Comparison of ENCODE assay signal across 8 cellular contexts in the genomic region with DNA sequence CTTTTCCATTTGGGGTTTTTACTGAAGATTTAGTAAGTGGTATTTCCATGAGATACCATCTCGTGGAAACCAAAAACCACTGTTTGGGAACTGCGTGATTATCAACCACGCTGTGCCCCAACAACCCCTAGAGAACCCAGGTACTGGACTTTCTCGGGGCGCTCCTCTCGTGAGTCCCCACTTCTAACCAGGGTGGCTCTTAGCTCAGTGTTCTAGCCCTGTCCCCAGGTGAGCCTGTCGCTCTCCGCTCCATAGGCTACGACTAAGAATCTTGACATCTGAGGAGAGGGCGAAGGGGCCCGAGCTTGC. TPM values are rescaled to one million over a fixed set of nuclear protein-coding genes. Genes with fewer than 3 reads are reported as not detected.
DNase-seq lines count a peak whose midpoint lies in the region; ATAC-seq and TF ChIP-seq lines count a peak whose summit lies in the region.

No MANE protein-coding gene starts in this region.

- H3K4me1 ChIP-seq in iPS-15b (ENCODE audit: control insufficient read depth, insufficient read depth, low read length), result peaks cover 4% of the 10 kb centered on the region
- H3K4me1 ChIP-seq in stomach, result peaks cover 17 to 64% (median 40%) of the 10 kb centered on the region in 4 donors

- H3K9me3 ChIP-seq in CD4-positive, alpha-beta T cell (ENCODE audit: control insufficient read depth, low read length), result no peaks in the 10 kb centered on the region
- H3K9me3 ChIP-seq in iPS-15b (ENCODE audit: control insufficient read depth, insufficient read depth, low read length) (no peaks in the 10 kb centered on the region), stomach (no peaks in the 10 kb centered on the region)

- TF ChIP-seq EP300 in stomach (IDR thresholded peaks at IDR 0.05), result no peak

- H3K36me3 ChIP-seq in iPS-15b (ENCODE audit: control insufficient read depth, insufficient read depth, low read length), result peaks cover 16% of the 10 kb centered on the region
- H3K36me3 ChIP-seq in stomach, result peaks cover 27 to 43% (median 34%) of the 10 kb centered on the region in 4 donors

- intact Hi-C loops in CD4-positive, alpha-beta T cell (cut with DNase I, micrococcal nuclease), result loop anchor here (2.0 to 5.0 kb wide), 2 partner anchors 58 to 175 kb away; a partner anchor contains a TSS
- intact Hi-C loops in stomach (cut with DNase I; ENCODE audit: low total_unique reads), result no loop called here

- CTCF ChIA-PET in CD4-positive, alpha-beta T cell (lab: Charles Lee), result interaction anchor here (0.8 kb wide), 1 partner anchor 55 kb away, joined by 3 read pairs; no protein-coding TSS in a partner anchor

- H3K4me3 Mint-ChIP-seq in CD4-positive, alpha-beta T cell, result peak overlapping the region; percentile 97
- peak overlapping the region; percentile 99 for H3K4me3 Mint-ChIP-seq in activated T-helper 17 cell treated with anti-CD3 and anti-CD28 coated beads, Interleukin-2, amount 50 U/mL, for 72 hours

- peaks cover 76% of the 10 kb centered on the region for H3K4me1 Mint-ChIP-seq in CD4-positive, alpha-beta T cell (ENCODE audit: low read depth)
- H3K4me1 Mint-ChIP-seq in activated T-helper 17 cell treated with anti-CD3 and anti-CD28 coated beads, Interleukin-2, amount 50 U/mL, for 72 hours, result peaks cover 29% of the 10 kb centered on the region

- no peak for TF ChIP-seq CTCF in CD4-positive, alpha-beta T cell (IDR thresholded peaks at IDR 0.05)
- TF ChIP-seq CTCF in stomach (IDR thresholded peaks at IDR 0.05), result no peak

- POLR2A ChIA-PET in CD4-positive, alpha-beta T cell (lab: Charles Lee), result interaction anchor here (0.7 to 2.7 kb wide), 7 partner anchors 13 to 224 kb away, joined by 3 to 23 read pairs (median 5); a partner anchor contains a TSS

- no peak for DNase-seq in CD4-positive, alpha-beta T cell
- DNase-seq in stomach, result no peak
- DNase-seq in middle frontal gyrus (ENCODE audit: extremely low spot score, low spot score), result no peak
- no peak for DNase-seq in islet precursor cell

- peaks cover 52% of the 10 kb centered on the region for H3K36me3 Mint-ChIP-seq in CD4-positive, alpha-beta T cell (ENCODE audit: low read depth)
- H3K36me3 Mint-ChIP-seq in activated T-helper 17 cell treated with anti-CD3 and anti-CD28 coated beads, Interleukin-2, amount 50 U/mL, for 72 hours (ENCODE audit: low read depth), result peaks cover 37% of the 10 kb centered on the region

- peak overlapping the region; percentile 92 for H3K9ac ChIP-seq in iPS-15b (ENCODE audit: low read depth, low read length)

- H3K27me3 ChIP-seq in CD4-positive, alpha-beta T cell (ENCODE audit: control insufficient read depth, insufficient read depth, low read length), result no peaks in the 10 kb centered on the region
- H3K27me3 ChIP-seq in iPS-15b (ENCODE audit: control insufficient read depth, insufficient read depth, low read length) (no peaks in the 10 kb centered on the region), stomach (no peaks in the 10 kb centered on the region)

- H3K27ac ChIP-seq in CD4-positive, alpha-beta T cell (ENCODE audit: low read depth, low read length), result peak overlapping the region; percentile 93
- peak overlapping the region; percentile 88 to 98 (median 94) for H3K27ac ChIP-seq in stomach

- no peaks in the 10 kb centered on the region for H3K9me3 Mint-ChIP-seq in CD4-positive, alpha-beta T cell
- H3K9me3 Mint-ChIP-seq in activated T-helper 17 cell treated with anti-CD3 and anti-CD28 coated beads, Interleukin-2, amount 50 U/mL, for 72 hours, result no peaks in the 10 kb centered on the region

- ATAC-seq in CD4-positive, alpha-beta T cell (ENCODE audit: poor library complexity), result peak; percentile 24
- peak; percentile 3 for ATAC-seq in HG02623 (IDR thresholded peaks at IDR 0.05; ENCODE audit: unreplicated experiment)
- peak; percentile 7 for ATAC-seq in activated T-helper 17 cell treated with anti-CD3 and anti-CD28 coated beads, Interleukin-2, amount 50 U/mL, for 72 hours (replicated peaks)
- ATAC-seq in GM18517 (IDR thresholded peaks at IDR 0.05; ENCODE audit: unreplicated experiment), result no peak

- 1 to 6% (median 2%) methylated on average over 10 to 11 of the region's 11 CpGs for WGBS in stomach, 5 donors

- H3K27ac Mint-ChIP-seq in CD4-positive, alpha-beta T cell, result peak overlapping the region; percentile 99
- peak overlapping the region; percentile 98 for H3K27ac Mint-ChIP-seq in activated T-helper 17 cell treated with anti-CD3 and anti-CD28 coated beads, Interleukin-2, amount 50 U/mL, for 72 hours

- H3K4me3 ChIP-seq in iPS-15b (ENCODE audit: low read depth, low read length) (peak overlapping the region; percentile 97), stomach (peak overlapping the region; percentile 74 to 100 (median 97))

- no peak for TF ChIP-seq POLR2A in stomach (IDR thresholded peaks at IDR 0.05)

- no peaks in the 10 kb centered on the region for H3K27me3 Mint-ChIP-seq in CD4-positive, alpha-beta T cell
- no peaks in the 10 kb centered on the region for H3K27me3 Mint-ChIP-seq in activated T-helper 17 cell treated with anti-CD3 and anti-CD28 coated beads, Interleukin-2, amount 50 U/mL, for 72 hours

RNA-seq across cellular contexts. Expression of a gene that starts 0.7 kb away (rescaled TPM):
- 10 to 100 TPM; 49.0 to 56.4 TPM for total RNA-seq in CD4-positive, alpha-beta T cell
- 10 to 100 TPM; 31.6 to 54.8 TPM for total RNA-seq in activated T-helper 17 cell treated with anti-CD3 and anti-CD28 coated beads, Interleukin-2, amount 50 U/mL, for 72 hours
- total RNA-seq in stomach, result 100 to 1,000 TPM in 1 of 5 donors, 10 to 100 TPM in 4; 16.5 to 322 (median 45.6) TPM
- polyA plus RNA-seq in stomach, result 10 to 100 TPM; 45.8 to 51.5 (median 51.3) TPM

RNA-seq across cellular contexts. Expression of a gene that starts 28.4 kb away (rescaled TPM):
- total RNA-seq in CD4-positive, alpha-beta T cell, result 1 to 10 TPM; 2.4 to 3.4 TPM
- total RNA-seq in activated T-helper 17 cell treated with anti-CD3 and anti-CD28 coated beads, Interleukin-2, amount 50 U/mL, for 72 hours, result 1 to 10 TPM; 1.1 to 1.3 TPM
- under 1 TPM in 1 of 5 donors, not detected in 4; 0.55 TPM for total RNA-seq in stomach
- under 1 TPM; 0.25 to 0.61 (median 0.44) TPM for polyA plus RNA-seq in stomach

RNA-seq across cellular contexts. Expression of a gene that starts 38.2 kb away (rescaled TPM):
- under 1 TPM; 0.64 to 0.74 TPM for total RNA-seq in CD4-positive, alpha-beta T cell
- under 1 TPM in 1 of 2 donors, not detected in 1; 0.11 TPM for total RNA-seq in activated T-helper 17 cell treated with anti-CD3 and anti-CD28 coated beads, Interleukin-2, amount 50 U/mL, for 72 hours
- 1 to 10 TPM in 1 of 5 donors, under 1 TPM in 2, not detected in 2; 0.18 to 7.0 (median 0.29) TPM for total RNA-seq in stomach
- polyA plus RNA-seq in stomach, result under 1 TPM in 1 of 3 donors, not detected in 2; 0.25 TPM

RNA-seq across cellular contexts. Expression of a gene that starts 56.1 kb away (rescaled TPM):
- total RNA-seq in CD4-positive, alpha-beta T cell, result 1 to 10 TPM; 4.7 to 6.5 TPM
- total RNA-seq in activated T-helper 17 cell treated with anti-CD3 and anti-CD28 coated beads, Interleukin-2, amount 50 U/mL, for 72 hours, result 1 to 10 TPM; 7.7 to 8.2 TPM
- 10 to 100 TPM in 3 of 5 donors, 1 to 10 TPM in 2; 6.7 to 39.7 (median 14.0) TPM for total RNA-seq in stomach
- 10 to 100 TPM in 2 of 3 donors, 1 to 10 TPM in 1; 6.6 to 17.4 (median 12.6) TPM for polyA plus RNA-seq in stomach
